8 cellular contexts compared by ENCODE assay signal in genomic region chr12:55743967-55744931, GRCh38. TPM values are rescaled to one million over a fixed set of nuclear protein-coding genes. Genes with fewer than 3 reads are reported as not detected.
DNase-seq lines count a peak whose midpoint lies in the region; ATAC-seq, FAIRE-seq and TF ChIP-seq lines count a peak whose summit lies in the region.

No MANE protein-coding gene starts in this region.

- POLR2A ChIA-PET in HepG2 (lab: Yijun Ruan, JAX), result interaction anchor here (0.9 to 3.0 kb wide), 4 partner anchors 24 to 183 kb away, joined by 3 to 15 read pairs (median 5); partner anchors contain the start of genes DNAJC14, ORMDL2, PYM1 and RDH5

- 13% methylated on average over 18 of the region's 25 CpGs for WGBS in HepG2 (ENCODE audit: low lambda C conversion rate)
- 5% methylated on average over 25 of the region's 25 CpGs for WGBS in thymus

- CTCF ChIA-PET in HepG2 (lab: Yijun Ruan, JAX; ENCODE audit: low intra/inter-chr PET ratio, low total read pairs), result no interaction called here

- H3K4me2 ChIP-seq in HepG2 (ENCODE audit: low read depth, low read length), result peak overlapping the region; percentile 98

- intact Hi-C loops in CD14-positive monocyte (cut with micrococcal nuclease) (loop anchor here in 1 of 2 donors (10.0 kb wide), 1 partner anchor 281 kb away; the partner anchor contains the start of gene IKZF4), HepG2 (cut with micrococcal nuclease; ENCODE audit: unreplicated experiment) (no loop called here)

- H3K4me1 ChIP-seq in HepG2 (ENCODE audit: insufficient read depth, low read length), result peaks cover 39% of the 10 kb centered on the region
- H3K4me1 ChIP-seq in thymus (ENCODE audit: control insufficient read depth, insufficient read depth, low read length), result peaks cover 18% of the 10 kb centered on the region

- H3K4me3 ChIP-seq in HL-60 (replicated peaks; ENCODE audit: insufficient read depth, low read length) (peak overlapping the region; percentile 72), astrocyte of the spinal cord (ENCODE audit: low read depth, low read length) (peak overlapping the region; percentile 72), HepG2 (replicated peaks in 1 of 3; ENCODE audit: insufficient read depth in 1 of 3, low read depth in 2 of 3, low read length in 3 of 3) (peak overlapping the region; percentile 58 to 88 (median 74)), thymus (ENCODE audit: low read length) (peak overlapping the region; percentile 87)

- TF ChIP-seq CTCF in CD14-positive monocyte (IDR thresholded peaks at IDR 0.05) (no peak), HL-60 (IDR thresholded peaks at IDR 0.05; ENCODE audit: insufficient read depth, low read length) (no peak), astrocyte of the spinal cord (IDR thresholded peaks at IDR 0.05; ENCODE audit: low read depth, low read length) (no peak), HepG2 (CRISPR knock-in tag; IDR thresholded peaks at IDR 0.05) (no peak)

- TF ChIP-seq POLR2A in HepG2 (IDR thresholded peaks at IDR 0.05; ENCODE audit: insufficient read depth in 1 of 2, low read depth in 2 of 2, low read length in 2 of 2), result no peak

- no peak for TF ChIP-seq RAD21 in HepG2 (CRISPR knock-in tag; IDR thresholded peaks at IDR 0.05)

- H4K20me1 ChIP-seq in HepG2 (ENCODE audit: insufficient read depth, low read length), result no peaks in the 10 kb centered on the region

- no peak overlapping the region for H2AFZ ChIP-seq in HepG2 (ENCODE audit: low read length)

- in situ Hi-C loops in astrocyte of the spinal cord (cut with HindIII; ENCODE audit: low sequenced_read_pairs) (no loop called here), HepG2 (cut with HindIII; ENCODE audit: extremely low pct_ligation_motif_present, low pct_unique_long_range_greater_than_20kb) (no loop called here)

- H3K9me3 ChIP-seq in HepG2 (ENCODE audit: low read length) (no peaks in the 10 kb centered on the region), thymus (ENCODE audit: control insufficient read depth) (no peaks in the 10 kb centered on the region)

- no peak overlapping the region; the same call in 1 of the 2 replicates for H3K27ac ChIP-seq in HL-60 (replicated peaks)
- H3K27ac ChIP-seq in HepG2 (ENCODE audit: extremely low read length, insufficient read depth, low read length), result no peak overlapping the region
- H3K27ac ChIP-seq in thymus (ENCODE audit: low read depth), result no peak overlapping the region

- H3K9me3 Mint-ChIP-seq in CD14-positive monocyte, result peaks cover 0 to 9% (median 0%) of the 10 kb centered on the region in 7 donors

- peak overlapping the region; percentile 81 to 94 for H3K4me3 Mint-ChIP-seq in CD14-positive monocyte

- peak overlapping the region; percentile 50; the same call in 1 of the 2 replicates for H3K9ac ChIP-seq in HepG2 (ENCODE audit: insufficient read depth, low read depth, low read length)

- DNase-seq in CD14-positive monocyte (ENCODE audit: low spot score), result no peak
- DNase-seq in HL-60 (ENCODE audit: low read depth in 1 of 2, low spot score in 1 of 2), result no peak
- no peak for DNase-seq in astrocyte of the spinal cord (ENCODE audit: low read depth, low spot score)
- no peak for DNase-seq in HepG2 (ENCODE audit: low spot score)
- no peak for DNase-seq in COLO668 (lab: John Stamatoyannopoulos, UW; ENCODE audit: unreplicated experiment)
- no peak for DNase-seq in NCI-H345 treated with DMSO at 0.1 percent for 48 hours (lab: John Stamatoyannopoulos, UW; ENCODE audit: unreplicated experiment)
- DNase-seq in NCI-H526 treated with DMSO at 0.1 percent for 48 hours (lab: John Stamatoyannopoulos, UW), result no peak

- no peak for TF ChIP-seq EP300 in HepG2 (IDR thresholded peaks at IDR 0.05; ENCODE audit: low read depth in 2 of 2, low read length in 2 of 2)
- no peak for TF ChIP-seq EP300 in HepG2 (CRISPR knock-in tag; IDR thresholded peaks at IDR 0.05; ENCODE audit: borderline replicate concordance)

- no peak overlapping the region for H3K27ac Mint-ChIP-seq in CD14-positive monocyte

- BruUV-seq in HepG2 (replicated peaks; lab: Mats Ljungman, UMichigan), result no TSS peak

- peaks cover 28% of the 10 kb centered on the region for H3K4me1 Mint-ChIP-seq in CD14-positive monocyte

- H3K27me3 Mint-ChIP-seq in CD14-positive monocyte (ENCODE audit: low read depth in 3 of 3), result peaks cover 36 to 50% (median 49%) of the 10 kb centered on the region in 3 donors

- peaks cover 6% of the 10 kb centered on the region for H3K27me3 ChIP-seq in HL-60 (ENCODE audit: insufficient read depth, poor library complexity, severe bottlenecking)
- peaks cover 0 to 12% of the 10 kb centered on the region in 2 experiments; a peak in 2 of 5 replicates for H3K27me3 ChIP-seq in HepG2 (ENCODE audit: control insufficient read depth in 1 of 2, insufficient read depth in 2 of 2, low read length in 2 of 2)
- no peaks in the 10 kb centered on the region for H3K27me3 ChIP-seq in thymus (ENCODE audit: control insufficient read depth, insufficient read depth)

- no peaks in the 10 kb centered on the region for H3K79me2 ChIP-seq in HepG2 (ENCODE audit: insufficient read depth, low read length)

- ATAC-seq in HepG2, result peak; percentile 51

- H3K36me3 Mint-ChIP-seq in CD14-positive monocyte, result peaks cover 0 to 9% of the 10 kb centered on the region in 2 donors

- no peaks in the 10 kb centered on the region for H3K36me3 ChIP-seq in HepG2 (replicated peaks in 1 of 2; ENCODE audit: control insufficient read depth in 1 of 2, insufficient read depth in 2 of 2, low read length in 2 of 2)
- peaks cover 9% of the 10 kb centered on the region for H3K36me3 ChIP-seq in thymus (ENCODE audit: control insufficient read depth, insufficient read depth)

- no peak for FAIRE-seq in HepG2 (lab: Jason Lieb, UNC)

RNA-seq across cellular contexts. Expression of gene GDF11, which starts 1.3 kb away (rescaled TPM):
- polyA plus RNA-seq in CD14-positive monocyte, result under 1 TPM; 0.08 to 0.09 TPM
- 1.4 and 1.5 TPM in 2 replicates for total RNA-seq in HepG2 (2016; rRNA removed; fragmentation: Illumina TruSeq; extraction: Trizol)
- 5.4 and 5.8 TPM in 2 replicates for total RNA-seq in HepG2 (2016; cell fraction: cytosol; rRNA removed; fragmentation: Illumina TruSeq; extraction: Trizol; ENCODE audit: low read depth)
- total RNA-seq in HepG2 (2016; cell fraction: insoluble cytoplasmic fraction; rRNA removed; fragmentation: Illumina TruSeq; extraction: Trizol), result 0.56 and 1.8 TPM in 2 replicates
- total RNA-seq in HepG2 (2016; cell fraction: membrane; rRNA removed; fragmentation: Illumina TruSeq; extraction: Trizol), result 6.1 and 6.4 TPM in 2 replicates
- total RNA-seq in HepG2 (2016; cell fraction: nucleus; rRNA removed; fragmentation: Illumina TruSeq; extraction: Trizol), result 0.53 and 1.2 TPM in 2 replicates
- polyA plus RNA-seq in HepG2 (2011; rRNA removed), result 0.63 and 1.0 TPM in 2 replicates
- 0.85 and 1.1 TPM in 2 replicates for polyA plus RNA-seq in HepG2 (2011; cell fraction: cytosol; rRNA removed)
- polyA plus RNA-seq in HepG2 (2011; cell fraction: nucleus; rRNA removed), result 0.83 and 1.1 TPM in 2 replicates
- 0.56 and 1.0 TPM in 2 replicates for polyA plus RNA-seq in HepG2 (2012)
- polyA plus RNA-seq in HepG2 (2016; cell fraction: cytosol; fragmentation: Illumina TruSeq; extraction: Trizol; ENCODE audit: low read depth), result 14.3 and 14.9 TPM in 2 replicates
- 2.1 and 3.0 TPM in 2 replicates for polyA plus RNA-seq in HepG2 (2016; cell fraction: insoluble cytoplasmic fraction; fragmentation: Illumina TruSeq; extraction: Trizol; ENCODE audit: low read depth)
- polyA plus RNA-seq in HepG2 (2016; cell fraction: membrane; fragmentation: Illumina TruSeq; extraction: Trizol; ENCODE audit: low read depth), result 11.3 and 12.5 TPM in 2 replicates
- 2.0 and 2.7 TPM in 2 replicates for polyA plus RNA-seq in HepG2 (2016; cell fraction: nucleus; fragmentation: Illumina TruSeq; extraction: Trizol; ENCODE audit: insufficient read depth, low read depth)
- 1.8 and 14.3 TPM in 2 replicates for polyA minus RNA-seq in HepG2 (2011; rRNA and poly(A)+ RNA removed; ENCODE audit: low replicate concordance)
- polyA minus RNA-seq in HepG2 (2011; cell fraction: cytosol; rRNA and poly(A)+ RNA removed), result 0.18 and 0.49 TPM in 2 replicates
- polyA minus RNA-seq in HepG2 (2011; cell fraction: nucleus; rRNA and poly(A)+ RNA removed), result 0.90 and 0.99 TPM in 2 replicates
- 2.8 TPM for polyA plus RNA-seq in thymus

RNA-seq across cellular contexts. Expression of gene CD63, which starts 15.4 kb away (rescaled TPM):
- polyA plus RNA-seq in CD14-positive monocyte (1,000 to 10,000 TPM in 1 of 2 donors, 100 to 1,000 TPM in 1; 988 to 1,099 TPM), HepG2 (2011; rRNA removed) (211 and 234 TPM in 2 replicates), thymus (598 TPM)
- 134 and 277 TPM in 2 replicates for total RNA-seq in HepG2 (2016; rRNA removed; fragmentation: Illumina TruSeq; extraction: Trizol)
- 129 and 132 TPM in 2 replicates for total RNA-seq in HepG2 (2016; cell fraction: cytosol; rRNA removed; fragmentation: Illumina TruSeq; extraction: Trizol; ENCODE audit: low read depth)
- total RNA-seq in HepG2 (2016; cell fraction: insoluble cytoplasmic fraction; rRNA removed; fragmentation: Illumina TruSeq; extraction: Trizol), result 128 and 284 TPM in 2 replicates
- total RNA-seq in HepG2 (2016; cell fraction: membrane; rRNA removed; fragmentation: Illumina TruSeq; extraction: Trizol), result 138 and 152 TPM in 2 replicates
- 203 and 224 TPM in 2 replicates for total RNA-seq in HepG2 (2016; cell fraction: nucleus; rRNA removed; fragmentation: Illumina TruSeq; extraction: Trizol)
- 424 and 444 TPM in 2 replicates for polyA plus RNA-seq in HepG2 (2011; cell fraction: cytosol; rRNA removed)
- polyA plus RNA-seq in HepG2 (2011; cell fraction: nucleus; rRNA removed), result 140 and 196 TPM in 2 replicates
- 226 and 283 TPM in 2 replicates for polyA plus RNA-seq in HepG2 (2012)
- polyA plus RNA-seq in HepG2 (2016; cell fraction: cytosol; fragmentation: Illumina TruSeq; extraction: Trizol; ENCODE audit: low read depth), result 186 and 213 TPM in 2 replicates
- polyA plus RNA-seq in HepG2 (2016; cell fraction: insoluble cytoplasmic fraction; fragmentation: Illumina TruSeq; extraction: Trizol; ENCODE audit: low read depth), result 153 and 161 TPM in 2 replicates
- 149 and 167 TPM in 2 replicates for polyA plus RNA-seq in HepG2 (2016; cell fraction: membrane; fragmentation: Illumina TruSeq; extraction: Trizol; ENCODE audit: low read depth)
- 381 and 422 TPM in 2 replicates for polyA plus RNA-seq in HepG2 (2016; cell fraction: nucleus; fragmentation: Illumina TruSeq; extraction: Trizol; ENCODE audit: insufficient read depth, low read depth)
- polyA minus RNA-seq in HepG2 (2011; rRNA and poly(A)+ RNA removed; ENCODE audit: low replicate concordance), result 159 and 211 TPM in 2 replicates
- 94.7 and 99.2 TPM in 2 replicates for polyA minus RNA-seq in HepG2 (2011; cell fraction: cytosol; rRNA and poly(A)+ RNA removed)
- 47.0 and 55.9 TPM in 2 replicates for polyA minus RNA-seq in HepG2 (2011; cell fraction: nucleus; rRNA and poly(A)+ RNA removed)

RNA-seq across cellular contexts. Expression of gene RDH5, which starts 24.1 kb away (rescaled TPM):
- polyA plus RNA-seq in CD14-positive monocyte (1 to 10 TPM; 1.2 TPM), HepG2 (2011; rRNA removed) (5.7 TPM in 2 replicates), thymus (7.6 TPM)
- 1.0 and 2.6 TPM in 2 replicates for total RNA-seq in HepG2 (2016; rRNA removed; fragmentation: Illumina TruSeq; extraction: Trizol)
- total RNA-seq in HepG2 (2016; cell fraction: cytosol; rRNA removed; fragmentation: Illumina TruSeq; extraction: Trizol; ENCODE audit: low read depth), result 1.2 and 1.5 TPM in 2 replicates
- total RNA-seq in HepG2 (2016; cell fraction: insoluble cytoplasmic fraction; rRNA removed; fragmentation: Illumina TruSeq; extraction: Trizol), result 1.2 and 2.6 TPM in 2 replicates
- 1.3 and 1.5 TPM in 2 replicates for total RNA-seq in HepG2 (2016; cell fraction: membrane; rRNA removed; fragmentation: Illumina TruSeq; extraction: Trizol)
- total RNA-seq in HepG2 (2016; cell fraction: nucleus; rRNA removed; fragmentation: Illumina TruSeq; extraction: Trizol), result 4.5 and 6.2 TPM in 2 replicates
- 2.4 and 3.4 TPM in 2 replicates for polyA plus RNA-seq in HepG2 (2011; cell fraction: cytosol; rRNA removed)
- 17.8 and 19.4 TPM in 2 replicates for polyA plus RNA-seq in HepG2 (2011; cell fraction: nucleus; rRNA removed)
- 3.3 and 4.2 TPM in 2 replicates for polyA plus RNA-seq in HepG2 (2012)
- 0.41 and 0.84 TPM in 2 replicates for polyA plus RNA-seq in HepG2 (2016; cell fraction: cytosol; fragmentation: Illumina TruSeq; extraction: Trizol; ENCODE audit: low read depth)
- 0.71 and 0.91 TPM in 2 replicates for polyA plus RNA-seq in HepG2 (2016; cell fraction: insoluble cytoplasmic fraction; fragmentation: Illumina TruSeq; extraction: Trizol; ENCODE audit: low read depth)
- 1.0 and 1.1 TPM in 2 replicates for polyA plus RNA-seq in HepG2 (2016; cell fraction: membrane; fragmentation: Illumina TruSeq; extraction: Trizol; ENCODE audit: low read depth)
- 9.3 and 11.2 TPM in 2 replicates for polyA plus RNA-seq in HepG2 (2016; cell fraction: nucleus; fragmentation: Illumina TruSeq; extraction: Trizol; ENCODE audit: insufficient read depth, low read depth)
- polyA minus RNA-seq in HepG2 (2011; rRNA and poly(A)+ RNA removed; ENCODE audit: low replicate concordance), result 4.1 and 8.8 TPM in 2 replicates
- polyA minus RNA-seq in HepG2 (2011; cell fraction: cytosol; rRNA and poly(A)+ RNA removed), result 0.53 and 0.79 TPM in 2 replicates
- polyA minus RNA-seq in HepG2 (2011; cell fraction: nucleus; rRNA and poly(A)+ RNA removed), result 11.6 and 16.1 TPM in 2 replicates

RNA-seq across cellular contexts. Expression of gene BLOC1S1, which starts 28.4 kb away (rescaled TPM):
- polyA plus RNA-seq in CD14-positive monocyte (100 to 1,000 TPM; 222 to 223 TPM), HepG2 (2011; rRNA removed) (50.5 and 55.1 TPM in 2 replicates), thymus (190 TPM)
- 95.3 and 99.7 TPM in 2 replicates for total RNA-seq in HepG2 (2016; rRNA removed; fragmentation: Illumina TruSeq; extraction: Trizol)
- total RNA-seq in HepG2 (2016; cell fraction: cytosol; rRNA removed; fragmentation: Illumina TruSeq; extraction: Trizol; ENCODE audit: low read depth), result 118 and 144 TPM in 2 replicates
- 97.9 and 110 TPM in 2 replicates for total RNA-seq in HepG2 (2016; cell fraction: insoluble cytoplasmic fraction; rRNA removed; fragmentation: Illumina TruSeq; extraction: Trizol)
- total RNA-seq in HepG2 (2016; cell fraction: membrane; rRNA removed; fragmentation: Illumina TruSeq; extraction: Trizol), result 102 and 108 TPM in 2 replicates
- 34.2 and 48.7 TPM in 2 replicates for total RNA-seq in HepG2 (2016; cell fraction: nucleus; rRNA removed; fragmentation: Illumina TruSeq; extraction: Trizol)
- 74.9 and 112 TPM in 2 replicates for polyA plus RNA-seq in HepG2 (2011; cell fraction: cytosol; rRNA removed)
- 22.5 and 27.2 TPM in 2 replicates for polyA plus RNA-seq in HepG2 (2011; cell fraction: nucleus; rRNA removed)
- polyA plus RNA-seq in HepG2 (2012), result 34.8 and 38.2 TPM in 2 replicates
- 149 and 162 TPM in 2 replicates for polyA plus RNA-seq in HepG2 (2016; cell fraction: cytosol; fragmentation: Illumina TruSeq; extraction: Trizol; ENCODE audit: low read depth)
- 107 and 112 TPM in 2 replicates for polyA plus RNA-seq in HepG2 (2016; cell fraction: insoluble cytoplasmic fraction; fragmentation: Illumina TruSeq; extraction: Trizol; ENCODE audit: low read depth)
- polyA plus RNA-seq in HepG2 (2016; cell fraction: membrane; fragmentation: Illumina TruSeq; extraction: Trizol; ENCODE audit: low read depth), result 91.5 and 100 TPM in 2 replicates
- polyA plus RNA-seq in HepG2 (2016; cell fraction: nucleus; fragmentation: Illumina TruSeq; extraction: Trizol; ENCODE audit: insufficient read depth, low read depth), result 64.2 and 67.2 TPM in 2 replicates
- 21.9 and 89.7 TPM in 2 replicates for polyA minus RNA-seq in HepG2 (2011; rRNA and poly(A)+ RNA removed; ENCODE audit: low replicate concordance)
- 6.7 and 11.0 TPM in 2 replicates for polyA minus RNA-seq in HepG2 (2011; cell fraction: cytosol; rRNA and poly(A)+ RNA removed)
- 7.8 and 8.2 TPM in 2 replicates for polyA minus RNA-seq in HepG2 (2011; cell fraction: nucleus; rRNA and poly(A)+ RNA removed)

RNA-seq across cellular contexts. Expression of gene ITGA7, which starts 36.5 kb away (rescaled TPM):
- polyA plus RNA-seq in CD14-positive monocyte (under 1 TPM; 0.23 to 0.55 TPM), HepG2 (2011; rRNA removed) (0.65 and 1.8 TPM in 2 replicates), thymus (18.7 TPM)
- 0.24 and 0.75 TPM in 2 replicates for total RNA-seq in HepG2 (2016; rRNA removed; fragmentation: Illumina TruSeq; extraction: Trizol)
- not detected in 2 replicates for total RNA-seq in HepG2 (2016; cell fraction: cytosol; rRNA removed; fragmentation: Illumina TruSeq; extraction: Trizol; ENCODE audit: low read depth)
- total RNA-seq in HepG2 (2016; cell fraction: insoluble cytoplasmic fraction; rRNA removed; fragmentation: Illumina TruSeq; extraction: Trizol), result 0.15 and 0.35 TPM in 2 replicates
- total RNA-seq in HepG2 (2016; cell fraction: membrane; rRNA removed; fragmentation: Illumina TruSeq; extraction: Trizol), result 0.03 and 0.14 TPM in 2 replicates
- 1.3 and 1.5 TPM in 2 replicates for total RNA-seq in HepG2 (2016; cell fraction: nucleus; rRNA removed; fragmentation: Illumina TruSeq; extraction: Trizol)
- 0.16 and 0.28 TPM in 2 replicates for polyA plus RNA-seq in HepG2 (2011; cell fraction: cytosol; rRNA removed)
- 12.1 and 12.6 TPM in 2 replicates for polyA plus RNA-seq in HepG2 (2011; cell fraction: nucleus; rRNA removed)
- 1.1 and 1.2 TPM in 2 replicates for polyA plus RNA-seq in HepG2 (2012)
- not detected in 2 replicates for polyA plus RNA-seq in HepG2 (2016; cell fraction: cytosol; fragmentation: Illumina TruSeq; extraction: Trizol; ENCODE audit: low read depth)
- 0.28 TPM in 1 of 2 replicates, not detected in the other for polyA plus RNA-seq in HepG2 (2016; cell fraction: insoluble cytoplasmic fraction; fragmentation: Illumina TruSeq; extraction: Trizol; ENCODE audit: low read depth)
- polyA plus RNA-seq in HepG2 (2016; cell fraction: membrane; fragmentation: Illumina TruSeq; extraction: Trizol; ENCODE audit: low read depth), result not detected in 2 replicates
- polyA plus RNA-seq in HepG2 (2016; cell fraction: nucleus; fragmentation: Illumina TruSeq; extraction: Trizol; ENCODE audit: insufficient read depth, low read depth), result 1.7 and 2.7 TPM in 2 replicates
- 1.4 and 1.9 TPM in 2 replicates for polyA minus RNA-seq in HepG2 (2011; rRNA and poly(A)+ RNA removed; ENCODE audit: low replicate concordance)
- not detected in 2 replicates for polyA minus RNA-seq in HepG2 (2011; cell fraction: cytosol; rRNA and poly(A)+ RNA removed)
- 2.2 and 3.1 TPM in 2 replicates for polyA minus RNA-seq in HepG2 (2011; cell fraction: nucleus; rRNA and poly(A)+ RNA removed)
